Comparison of ENCODE assay signal across 21 cellular contexts in the genomic region with DNA sequence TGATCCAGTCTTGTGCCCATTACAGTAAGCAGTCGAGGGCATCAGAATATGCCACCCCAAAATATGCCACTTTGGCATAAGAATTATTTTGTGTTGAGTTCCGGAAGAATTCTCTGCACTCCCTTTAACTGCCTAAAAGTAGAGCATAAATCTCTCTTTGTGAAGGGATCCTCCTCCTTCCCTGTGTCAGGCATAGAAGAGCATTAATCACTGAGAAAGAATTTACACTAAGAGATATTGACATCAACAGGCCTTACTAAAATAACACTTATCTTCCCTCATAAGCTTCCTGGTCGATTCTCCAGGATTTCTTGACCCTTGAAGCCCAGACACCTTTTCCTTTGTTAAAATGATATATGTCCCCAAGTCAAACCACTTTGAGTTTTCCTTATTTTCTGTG. TPM values are rescaled to one million over a fixed set of nuclear protein-coding genes. Genes with fewer than 3 reads are reported as not detected.
"Had no signal": no experiment of that assay in that cellular context is flagged by ENCODE, and none has a peak within 500 bp of the region (broad histone marks: within the 10 kb centered on the region; RNA-seq: fewer than 3 reads in every experiment).

No MANE protein-coding gene starts in this region.

- H3K27ac Mint-ChIP-seq: activated CD8-positive, alpha-beta T cell treated with anti-CD3 and anti-CD28 coated beads for 36 hours; activated naive CD8-positive, alpha-beta T cell; activated T-cell treated with anti-CD3 and anti-CD28 coated beads, Interleukin-2, amount 50 U/mL, for 72 hours; endodermal cell; naive B cell; T-helper 17 cell had no signal

- H3K4me3 ChIP-seq: body of pancreas, lower lobe of right lung, tibial nerve, vagina had no signal

- H3K27me3 ChIP-seq: body of pancreas, tibial nerve, vagina had no signal

- H2AFZ ChIP-seq: parathyroid adenoma had no signal

- H3K4me1 ChIP-seq: body of pancreas, lower lobe of right lung, parathyroid adenoma, tibial nerve, vagina had no signal

- H3K36me3 Mint-ChIP-seq: activated naive CD8-positive, alpha-beta T cell; naive B cell had no signal

- H3K9ac ChIP-seq: parathyroid adenoma had no signal

- H3K36me3 ChIP-seq: lower lobe of right lung, tibial nerve, vagina had no signal

- H3K4me1 Mint-ChIP-seq: endodermal cell, naive B cell, T-helper 17 cell had no signal

- ATAC-seq: activated CD8-positive, alpha-beta T cell treated with anti-CD3 and anti-CD28 coated beads for 36 hours; activated T-cell treated with anti-CD3 and anti-CD28 coated beads, Interleukin-2, amount 50 U/mL, for 72 hours; body of pancreas; lower lobe of right lung; T-helper 17 cell had no signal

- DNase-seq: activated CD4-positive, alpha-beta T cell treated with anti-CD3 and anti-CD28 coated beads for 48 hours; activated CD8-positive, alpha-beta T cell treated with anti-CD3 and anti-CD28 coated beads for 36 hours; activated gamma-delta T cell; activated T-cell treated with anti-CD3 and anti-CD28 coated beads, Interleukin-2, amount 50 U/mL, for 72 hours; amniotic stem cell; body of pancreas; cerebellar nuclear complex; dermis blood vessel endothelial cell; endodermal cell; glutamatergic neuron; hypothalamus; lower lobe of right lung; naive B cell; stimulated activated CD4-positive, alpha-beta T cell treated with anti-CD3 and anti-CD28 coated beads, Interleukin-4, amount 100 ng/mL, for 24 hours; stimulated activated naive CD4-positive, alpha-beta T cell treated with Interleukin-2 at 50 U/mL for 16 hours; substantia nigra; T-helper 17 cell had no signal

- H3K9me3 Mint-ChIP-seq: activated CD8-positive, alpha-beta T cell treated with anti-CD3 and anti-CD28 coated beads for 36 hours; endodermal cell had no signal

- H3K27me3 Mint-ChIP-seq: activated naive CD8-positive, alpha-beta T cell had no signal

- H3K4me3 Mint-ChIP-seq: activated CD8-positive, alpha-beta T cell treated with anti-CD3 and anti-CD28 coated beads for 36 hours; activated naive CD8-positive, alpha-beta T cell; activated T-cell treated with anti-CD3 and anti-CD28 coated beads, Interleukin-2, amount 50 U/mL, for 72 hours; endodermal cell; naive B cell; T-helper 17 cell had no signal

- H3K79me2 ChIP-seq: parathyroid adenoma had no signal

- H3K9me3 ChIP-seq: body of pancreas, lower lobe of right lung, tibial nerve, vagina had no signal

- H3K27ac ChIP-seq: body of pancreas, lower lobe of right lung, parathyroid adenoma, tibial nerve, vagina had no signal

RNA-seq across cellular contexts. Expression of a gene that starts 27.6 kb away (rescaled TPM):
- total RNA-seq: activated CD8-positive, alpha-beta T cell treated with anti-CD3 and anti-CD28 coated beads for 36 hours had no signal
